In genomic region chr9:79617395-79617794, GRCh38 we compare ENCODE assay signal across 22 cellular contexts. TPM values are rescaled to one million over a fixed set of nuclear protein-coding genes. Genes with fewer than 3 reads are reported as not detected.
DNase-seq lines count a peak whose midpoint lies in the region; ATAC-seq, FAIRE-seq and TF ChIP-seq lines count a peak whose summit lies in the region.
"Had no signal": no experiment of that assay in that cellular context is flagged by ENCODE, and none has a peak within 500 bp of the region (broad histone marks: within the 10 kb centered on the region; RNA-seq: fewer than 3 reads in every experiment).

No MANE protein-coding gene starts in this region.

- H3K27ac Mint-ChIP-seq in stimulated activated naive B cell treated with anti-CD40 and anti-IgM and Interleukin-4, amounts not matched to agents 10 μg/mL and 1 μg/mL and 100 μg/mL, for 72 hours, result no peak overlapping the region
- H3K27ac Mint-ChIP-seq: IgD-negative memory B cell had no signal

- peak; percentile 61 to 78 (median 70) for ATAC-seq in pancreas
- ATAC-seq in stimulated activated naive B cell treated with anti-CD40 and anti-IgM and Interleukin-4, amounts not matched to agents 10 μg/mL and 1 μg/mL and 100 μg/mL, for 72 hours (replicated peaks), result no peak
- ATAC-seq in HG02852 (IDR thresholded peaks at IDR 0.05; ENCODE audit: unreplicated experiment), result no peak
- ATAC-seq in GM21786 (IDR thresholded peaks at IDR 0.05; ENCODE audit: unreplicated experiment), result no peak

- no peaks in the 10 kb centered on the region for H3K27me3 Mint-ChIP-seq in stimulated activated naive B cell treated with anti-CD40 and anti-IgM and Interleukin-4, amounts not matched to agents 10 μg/mL and 1 μg/mL and 100 μg/mL, for 72 hours
- H3K27me3 Mint-ChIP-seq: IgD-negative memory B cell had no signal

- H3K36me3 Mint-ChIP-seq in stimulated activated naive B cell treated with anti-CD40 and anti-IgM and Interleukin-4, amounts not matched to agents 10 μg/mL and 1 μg/mL and 100 μg/mL, for 72 hours, result peaks cover 36 to 69% of the 10 kb centered on the region in 2 donors

- peaks cover 0 to 1% of the 10 kb centered on the region in 2 donors for H3K9me3 Mint-ChIP-seq in stimulated activated naive B cell treated with anti-CD40 and anti-IgM and Interleukin-4, amounts not matched to agents 10 μg/mL and 1 μg/mL and 100 μg/mL, for 72 hours
- H3K9me3 Mint-ChIP-seq: IgD-negative memory B cell, nephron progenitor cell had no signal

- intact Hi-C loops in pancreas (cut with DNase I), result no loop called here

- H3K36me3 ChIP-seq in adipocyte (ENCODE audit: control insufficient read depth, insufficient read depth, low read length, severe bottlenecking) (no peaks in the 10 kb centered on the region), pancreas (no peaks in the 10 kb centered on the region)
- H3K36me3 ChIP-seq: Peyer's patch, suprapubic skin had no signal

- H3K9ac ChIP-seq in adipocyte (ENCODE audit: low read length), result no peak overlapping the region

- no peak for TF ChIP-seq CTCF in pancreas (IDR thresholded peaks at IDR 0.05)

- peak overlapping the region in 1 of 4 donors; percentile 20 for H3K27ac ChIP-seq in pancreas
- H3K27ac ChIP-seq: hepatocyte, Peyer's patch, spleen, suprapubic skin had no signal

- WGBS in pancreas, 2 donors, result 60 to 62% methylated on average over 4 of the region's 4 CpGs

- peaks cover 24 to 41% of the 10 kb centered on the region in 2 donors for H3K4me1 Mint-ChIP-seq in stimulated activated naive B cell treated with anti-CD40 and anti-IgM and Interleukin-4, amounts not matched to agents 10 μg/mL and 1 μg/mL and 100 μg/mL, for 72 hours

- H3K9me3 ChIP-seq in adipocyte (ENCODE audit: control insufficient read depth, low read length) (no peaks in the 10 kb centered on the region), pancreas (no peaks in the 10 kb centered on the region)
- H3K9me3 ChIP-seq: Peyer's patch, spleen, suprapubic skin had no signal

- FAIRE-seq in pancreas (lab: Jason Lieb, UNC), result no peak

- H3K27me3 ChIP-seq in adipocyte (replicated peaks; ENCODE audit: control insufficient read depth, insufficient read depth, low read length), result no peaks in the 10 kb centered on the region
- H3K27me3 ChIP-seq in pancreas, result no peaks in the 10 kb centered on the region
- H3K27me3 ChIP-seq: hepatocyte, Peyer's patch, spleen, suprapubic skin had no signal

- peak; percentile 47 for DNase-seq in AG20443 (ENCODE audit: low spot score)
- peak; percentile 75 for DNase-seq in adipocyte (ENCODE audit: low read depth)
- DNase-seq in fibroblast of the conjunctiva (ENCODE audit: low read depth), result peak; percentile 37
- DNase-seq in pancreas, result peak in 2 of 6 donors; percentile 6 to 37
- no peak for DNase-seq in stimulated activated naive B cell treated with anti-CD40 and anti-IgM and Interleukin-4, amounts not matched to agents 10 μg/mL and 1 μg/mL and 100 μg/mL, for 72 hours
- no peak for DNase-seq in stimulated activated CD4-positive, alpha-beta T cell treated with anti-CD3 and anti-CD28 coated beads, Interleukin-4, amount 100 ng/mL, for 24 hours
- DNase-seq: ACHN; activated CD4-positive, CD25-positive, alpha-beta regulatory T cell treated with anti-CD3 and anti-CD28 coated beads, Interleukin-2, amount 50 U/mL, for 72 hours; activated T-cell treated with anti-CD3 and anti-CD28 coated beads for 4 hours; amniotic stem cell; DMS 273 treated with DMSO at 0.1 percent for 48 hours; effector CD4-positive, alpha-beta T cell; NCI-H1417; NCI-H524 treated with DMSO at 0.1 percent for 48 hours; nephron progenitor cell; Peyer's patch; spleen had no signal

- H3K4me1 ChIP-seq in adipocyte (ENCODE audit: control insufficient read depth, insufficient read depth, low read length) (peaks cover 50% of the 10 kb centered on the region), pancreas (peaks cover 0 to 10% (median 10%) of the 10 kb centered on the region in 3 donors)

- H3K4me3 ChIP-seq in adipocyte (ENCODE audit: low read length), result no peak overlapping the region
- no peak overlapping the region for H3K4me3 ChIP-seq in pancreas
- H3K4me3 ChIP-seq: hepatocyte, Peyer's patch, spleen, suprapubic skin had no signal

- no peak overlapping the region for H3K4me3 Mint-ChIP-seq in stimulated activated naive B cell treated with anti-CD40 and anti-IgM and Interleukin-4, amounts not matched to agents 10 μg/mL and 1 μg/mL and 100 μg/mL, for 72 hours
- H3K4me3 Mint-ChIP-seq: IgD-negative memory B cell, nephron progenitor cell had no signal

RNA-seq across cellular contexts. Expression of gene TLE4, which starts 45.6 kb away (rescaled TPM):
- total RNA-seq in pancreas, result 10 to 100 TPM in 3 of 6 donors, 1 to 10 TPM in 3; 8.0 to 19.0 (median 10.3) TPM
- polyA plus RNA-seq in pancreas, result 1 to 10 TPM; 2.8 to 4.1 TPM

Comparison
In these comparisons a context has a peak if more than half of its experiments do, and no peak if none do; other contexts are left out.
1. DNase-seq: peak in AG20443 (single experiment), adipocyte (single experiment) and fibroblast of the conjunctiva (single experiment); none in stimulated activated naive B cell treated with anti-CD40 and anti-IgM and Interleukin-4, amounts not matched to agents 10 μg/mL and 1 μg/mL and 100 μg/mL, for 72 hours (single experiment) and stimulated activated CD4-positive, alpha-beta T cell treated with anti-CD3 and anti-CD28 coated beads, Interleukin-4, amount 100 ng/mL, for 24 hours (single experiment).
2. ATAC-seq: peak in pancreas (4 of 4); none in stimulated activated naive B cell treated with anti-CD40 and anti-IgM and Interleukin-4, amounts not matched to agents 10 μg/mL and 1 μg/mL and 100 μg/mL, for 72 hours (0 of 2), HG02852 (single experiment) and GM21786 (single experiment).